Comparison of ENCODE assay signal across 9 cellular contexts in genomic region chr15:68789921-68790575, GRCh38. TPM values are rescaled to one million over a fixed set of nuclear protein-coding genes. Genes with fewer than 3 reads are reported as not detected.
DNase-seq lines count a peak whose midpoint lies in the region; ATAC-seq, FAIRE-seq and TF ChIP-seq lines count a peak whose summit lies in the region.
"Had no signal": no experiment of that assay in that cellular context is flagged by ENCODE, and none has a peak within 500 bp of the region (broad histone marks: within the 10 kb centered on the region; RNA-seq: fewer than 3 reads in every experiment).

No MANE protein-coding gene starts in this region.

- H3K4me3 ChIP-seq in iPS-20b (ENCODE audit: low read length) = peak overlapping the region; percentile 18; the same call in 1 of the 2 replicates
- H3K4me3 ChIP-seq: transverse colon had no signal

- no peak for DNase-seq in activated CD4-positive, alpha-beta T cell treated with anti-CD3 and anti-CD28 coated beads, Interleukin-2, amount 10 ng/mL, durations not matched to agents 7 days and 5 days
- DNase-seq in activated CD4-positive, alpha-beta T cell treated with anti-CD3 and anti-CD28 coated beads for 4 hours = no peak
- no peak for DNase-seq in activated naive CD8-positive, alpha-beta T cell treated with anti-CD3 and anti-CD28 coated beads, Interleukin-2, amount 10 ng/mL, durations not matched to agents 7 days and 5 days
- no peak for DNase-seq in stimulated activated naive B cell treated with anti-CD40 and anti-IgM and Interleukin-4, amounts not matched to agents 10 μg/mL and 1 μg/mL and 100 μg/mL, for 72 hours
- DNase-seq in H54 (ENCODE audit: insufficient read length, low spot score) (no peak), NCI-H446 (lab: John Stamatoyannopoulos, UW) (no peak), dedifferentiated amniotic fluid mesenchymal stem cell (ENCODE audit: extremely low spot score) (no peak)
- DNase-seq: transverse colon had no signal

- H3K27ac Mint-ChIP-seq in activated CD4-positive, alpha-beta T cell treated with anti-CD3 and anti-CD28 coated beads, Interleukin-2, amount 10 ng/mL, durations not matched to agents 7 days and 5 days = peak overlapping the region; percentile 62
- peak overlapping the region; percentile 42 for H3K27ac Mint-ChIP-seq in activated naive CD8-positive, alpha-beta T cell treated with anti-CD3 and anti-CD28 coated beads, Interleukin-2, amount 10 ng/mL, durations not matched to agents 7 days and 5 days
- H3K27ac Mint-ChIP-seq in stimulated activated naive B cell treated with anti-CD40 and anti-IgM and Interleukin-4, amounts not matched to agents 10 μg/mL and 1 μg/mL and 100 μg/mL, for 72 hours = peak overlapping the region; percentile 97

- peaks cover 24% of the 10 kb centered on the region for H3K36me3 Mint-ChIP-seq in activated CD4-positive, alpha-beta T cell treated with anti-CD3 and anti-CD28 coated beads, Interleukin-2, amount 10 ng/mL, durations not matched to agents 7 days and 5 days (ENCODE audit: low read depth)
- peaks cover 7% of the 10 kb centered on the region for H3K36me3 Mint-ChIP-seq in activated naive CD8-positive, alpha-beta T cell treated with anti-CD3 and anti-CD28 coated beads, Interleukin-2, amount 10 ng/mL, durations not matched to agents 7 days and 5 days
- peaks cover 24 to 57% of the 10 kb centered on the region in 2 donors for H3K36me3 Mint-ChIP-seq in stimulated activated naive B cell treated with anti-CD40 and anti-IgM and Interleukin-4, amounts not matched to agents 10 μg/mL and 1 μg/mL and 100 μg/mL, for 72 hours

- no peaks in the 10 kb centered on the region for H3K9me3 Mint-ChIP-seq in activated CD4-positive, alpha-beta T cell treated with anti-CD3 and anti-CD28 coated beads, Interleukin-2, amount 10 ng/mL, durations not matched to agents 7 days and 5 days
- H3K9me3 Mint-ChIP-seq in activated naive CD8-positive, alpha-beta T cell treated with anti-CD3 and anti-CD28 coated beads, Interleukin-2, amount 10 ng/mL, durations not matched to agents 7 days and 5 days = no peaks in the 10 kb centered on the region
- no peaks in the 10 kb centered on the region for H3K9me3 Mint-ChIP-seq in stimulated activated naive B cell treated with anti-CD40 and anti-IgM and Interleukin-4, amounts not matched to agents 10 μg/mL and 1 μg/mL and 100 μg/mL, for 72 hours

- POLR2A ChIA-PET in activated CD4-positive, alpha-beta T cell treated with anti-CD3 and anti-CD28 coated beads, Interleukin-2, amount 10 ng/mL, durations not matched to agents 7 days and 5 days (lab: Charles Lee) = no interaction called here
- POLR2A ChIA-PET in activated naive CD8-positive, alpha-beta T cell treated with anti-CD3 and anti-CD28 coated beads, Interleukin-2, amount 10 ng/mL, durations not matched to agents 7 days and 5 days (lab: Charles Lee) = no interaction called here

- H3K4me1 ChIP-seq in iPS-20b (ENCODE audit: insufficient read depth, low read length) = peaks cover 54% of the 10 kb centered on the region

- no peaks in the 10 kb centered on the region for H3K27me3 ChIP-seq in iPS-20b (ENCODE audit: insufficient read depth, low read length)
- H3K27me3 ChIP-seq: transverse colon had no signal

- no peak for ATAC-seq in activated naive CD8-positive, alpha-beta T cell treated with anti-CD3 and anti-CD28 coated beads, Interleukin-2, amount 10 ng/mL, durations not matched to agents 7 days and 5 days (ENCODE audit: low read depth)
- no peak for ATAC-seq in stimulated activated naive B cell treated with anti-CD40 and anti-IgM and Interleukin-4, amounts not matched to agents 10 μg/mL and 1 μg/mL and 100 μg/mL, for 72 hours (replicated peaks)

- peaks cover 75% of the 10 kb centered on the region for H3K4me1 Mint-ChIP-seq in activated CD4-positive, alpha-beta T cell treated with anti-CD3 and anti-CD28 coated beads, Interleukin-2, amount 10 ng/mL, durations not matched to agents 7 days and 5 days
- H3K4me1 Mint-ChIP-seq in activated naive CD8-positive, alpha-beta T cell treated with anti-CD3 and anti-CD28 coated beads, Interleukin-2, amount 10 ng/mL, durations not matched to agents 7 days and 5 days = peaks cover 51% of the 10 kb centered on the region
- peaks cover 64 to 85% of the 10 kb centered on the region in 2 donors for H3K4me1 Mint-ChIP-seq in stimulated activated naive B cell treated with anti-CD40 and anti-IgM and Interleukin-4, amounts not matched to agents 10 μg/mL and 1 μg/mL and 100 μg/mL, for 72 hours

- H3K9ac ChIP-seq in iPS-20b (ENCODE audit: low read depth, low read length) = peak overlapping the region; percentile 59; the same call in 1 of the 2 replicates

- H3K27me3 Mint-ChIP-seq in activated CD4-positive, alpha-beta T cell treated with anti-CD3 and anti-CD28 coated beads, Interleukin-2, amount 10 ng/mL, durations not matched to agents 7 days and 5 days = no peaks in the 10 kb centered on the region
- H3K27me3 Mint-ChIP-seq in activated naive CD8-positive, alpha-beta T cell treated with anti-CD3 and anti-CD28 coated beads, Interleukin-2, amount 10 ng/mL, durations not matched to agents 7 days and 5 days = no peaks in the 10 kb centered on the region
- no peaks in the 10 kb centered on the region for H3K27me3 Mint-ChIP-seq in stimulated activated naive B cell treated with anti-CD40 and anti-IgM and Interleukin-4, amounts not matched to agents 10 μg/mL and 1 μg/mL and 100 μg/mL, for 72 hours

- H3K9me3 ChIP-seq in iPS-20b (ENCODE audit: insufficient read depth, low read depth, low read length) = no peaks in the 10 kb centered on the region
- H3K9me3 ChIP-seq: transverse colon had no signal

- CTCF ChIA-PET in activated CD4-positive, alpha-beta T cell treated with anti-CD3 and anti-CD28 coated beads, Interleukin-2, amount 10 ng/mL, durations not matched to agents 7 days and 5 days (lab: Charles Lee) = interaction anchor here (1.5 kb wide), 1 partner anchor 27 kb away, joined by 3 read pairs; no protein-coding TSS in a partner anchor

- no peak for TF ChIP-seq POLR2A in H54 (IDR thresholded peaks at IDR 0.05; ENCODE audit: low read depth, low read length)

- peaks cover 41% of the 10 kb centered on the region for H3K36me3 ChIP-seq in iPS-20b (ENCODE audit: insufficient read depth, low read depth, low read length)
- H3K36me3 ChIP-seq: transverse colon had no signal

- no peak for FAIRE-seq in H54 (lab: Jason Lieb, UNC)

- H3K27ac ChIP-seq in iPS-20b (ENCODE audit: low read length) = peak overlapping the region; percentile 40
- H3K27ac ChIP-seq: transverse colon had no signal

- no peak overlapping the region for H3K4me3 Mint-ChIP-seq in activated CD4-positive, alpha-beta T cell treated with anti-CD3 and anti-CD28 coated beads, Interleukin-2, amount 10 ng/mL, durations not matched to agents 7 days and 5 days
- H3K4me3 Mint-ChIP-seq in activated naive CD8-positive, alpha-beta T cell treated with anti-CD3 and anti-CD28 coated beads, Interleukin-2, amount 10 ng/mL, durations not matched to agents 7 days and 5 days = no peak overlapping the region
- H3K4me3 Mint-ChIP-seq in stimulated activated naive B cell treated with anti-CD40 and anti-IgM and Interleukin-4, amounts not matched to agents 10 μg/mL and 1 μg/mL and 100 μg/mL, for 72 hours = peak overlapping the region in 1 of 2 donors; percentile 48

RNA-seq across cellular contexts. Expression of gene ANP32A, which starts 30.6 kb away (rescaled TPM):
- total RNA-seq in activated CD4-positive, alpha-beta T cell treated with anti-CD3 and anti-CD28 coated beads, Interleukin-2, amount 10 ng/mL, durations not matched to agents 7 days and 5 days = 100 to 1,000 TPM; 219 to 286 TPM
- total RNA-seq in activated naive CD8-positive, alpha-beta T cell treated with anti-CD3 and anti-CD28 coated beads, Interleukin-2, amount 10 ng/mL, durations not matched to agents 7 days and 5 days = 100 to 1,000 TPM; 174 to 177 TPM

Comparison
In these comparisons a context has a peak if more than half of its experiments do, and no peak if none do; other contexts are left out.
1. H3K27ac Mint-ChIP-seq: peak in every context shown above with its lines; median percentile 97 in stimulated activated naive B cell treated with anti-CD40 and anti-IgM and Interleukin-4, amounts not matched to agents 10 μg/mL and 1 μg/mL and 100 μg/mL, for 72 hours; 62 in activated CD4-positive, alpha-beta T cell treated with anti-CD3 and anti-CD28 coated beads, Interleukin-2, amount 10 ng/mL, durations not matched to agents 7 days and 5 days; 42 in activated naive CD8-positive, alpha-beta T cell treated with anti-CD3 and anti-CD28 coated beads, Interleukin-2, amount 10 ng/mL, durations not matched to agents 7 days and 5 days.